In genomic region chr17:54900457-54901229, GRCh38 we compare ENCODE assay signal across 8 cellular contexts. TPM values are rescaled to one million over a fixed set of nuclear protein-coding genes. Genes with fewer than 3 reads are reported as not detected.
DNase-seq lines count a peak whose midpoint lies in the region; ATAC-seq and TF ChIP-seq lines count a peak whose summit lies in the region.

TOM1L1 (plus strand) TSS chr17:54900852; CDS start chr17:54900866, 14 bp downstream.

- peaks cover 20% of the 10 kb centered on the region for H3K4me1 Mint-ChIP-seq in progenitor cell of endocrine pancreas (ENCODE audit: low read depth)

- H3K27ac ChIP-seq in adrenal gland: peak within 1 kb of the TSS in 1 of 5 donors; percentile 30
- H3K27ac ChIP-seq in heart right ventricle: peak within 1 kb of the TSS in 2 of 10 donors; percentile 9 to 31

- TF ChIP-seq CTCF in adrenal gland (IDR thresholded peaks at IDR 0.05) (peak in 1 of 6 experiments; percentile 16), heart right ventricle (IDR thresholded peaks at IDR 0.05) (peak in 1 of 9 donors; percentile 15), progenitor cell of endocrine pancreas (IDR thresholded peaks at IDR 0.05; ENCODE audit: unreplicated experiment) (peak; percentile 45)

- H3K27ac Mint-ChIP-seq in progenitor cell of endocrine pancreas: peak within 1 kb of the TSS; percentile 94

- ATAC-seq in GM19452 (IDR thresholded peaks at IDR 0.05; ENCODE audit: unreplicated experiment): peak; percentile 79
- peak; percentile 84 to 96 (median 90) for ATAC-seq in heart right ventricle

- peaks cover 7% of the 10 kb centered on the region for H3K27me3 Mint-ChIP-seq in progenitor cell of endocrine pancreas

- peak; percentile 91 for DNase-seq in COR-L47 (lab: John Stamatoyannopoulos, UW)
- peak; percentile 84 for DNase-seq in HK-2 (ENCODE audit: unreplicated experiment)
- DNase-seq in NCI-H82 (lab: John Stamatoyannopoulos, UW): peak; percentile 88
- peak; percentile 76 to 86 (median 79) for DNase-seq in adrenal gland
- peak; percentile 53 to 75 for DNase-seq in heart right ventricle
- DNase-seq in progenitor cell of endocrine pancreas (ENCODE audit: low spot score, unreplicated experiment): peak; percentile 79
- DNase-seq in NOMO-1 (lab: John Stamatoyannopoulos, UW; ENCODE audit: unreplicated experiment in 2 of 2): no peak

- peak; percentile 30 to 59 for TF ChIP-seq POLR2A in adrenal gland (IDR thresholded peaks at IDR 0.05)

- no peaks in the 10 kb centered on the region for H3K9me3 ChIP-seq in adrenal gland (replicated peaks in 1 of 3)
- no peaks in the 10 kb centered on the region for H3K9me3 ChIP-seq in heart right ventricle

- intact Hi-C loops in adrenal gland (cut with DNase I): no loop called here
- intact Hi-C loops in heart right ventricle (cut with DNase I): no loop called here

- H3K9me3 Mint-ChIP-seq in progenitor cell of endocrine pancreas (ENCODE audit: low read depth): no peaks in the 10 kb centered on the region

- 2 to 5% (median 3%) methylated on average over 26 to 67 of the region's 67 CpGs for WGBS in adrenal gland, 4 donors
- WGBS in heart right ventricle, 2 donors: 3% methylated on average over 64 to 67 of the region's 67 CpGs

- H3K4me3 Mint-ChIP-seq in progenitor cell of endocrine pancreas (ENCODE audit: low read depth): peak within 1 kb of the TSS; percentile 78

- peaks cover 12% of the 10 kb centered on the region for H3K36me3 Mint-ChIP-seq in progenitor cell of endocrine pancreas (ENCODE audit: insufficient read depth)

- H3K4me3 ChIP-seq in adrenal gland (peak within 1 kb of the TSS in 3 of 4 donors; percentile 5 to 63 (median 38)), heart right ventricle (peak within 1 kb of the TSS; percentile 45 to 67 (median 60))

- H3K27me3 ChIP-seq in adrenal gland (no peaks in the 10 kb centered on the region), heart right ventricle (peaks cover 0 to 35% (median 4%) of the 10 kb centered on the region in 7 donors)

- H3K36me3 ChIP-seq in adrenal gland (replicated peaks in 1 of 2): no peaks in the 10 kb centered on the region
- peaks cover 0 to 3% (median 0%) of the 10 kb centered on the region in 9 donors for H3K36me3 ChIP-seq in heart right ventricle

- peaks cover 5 to 12% of the 10 kb centered on the region in 2 donors for H3K4me1 ChIP-seq in adrenal gland (replicated peaks in 1 of 2)
- H3K4me1 ChIP-seq in heart right ventricle: peaks cover 0 to 16% (median 8%) of the 10 kb centered on the region in 9 donors

RNA-seq across cellular contexts. Expression of gene TOM1L1, which starts in this region (rescaled TPM):
- total RNA-seq in adrenal gland (10 to 100 TPM; 27.0 to 44.0 (median 33.4) TPM), heart right ventricle (10 to 100 TPM in 5 of 10 donors, 1 to 10 TPM in 5; 8.7 to 14.4 (median 10.0) TPM), progenitor cell of endocrine pancreas (83.1 and 91.2 TPM in 2 replicates)
- polyA plus RNA-seq in adrenal gland (10 to 100 TPM in 1 of 3 donors, 1 to 10 TPM in 2; 8.1 to 34.8 (median 9.3) TPM), heart right ventricle (1 to 10 TPM; 5.0 to 7.4 TPM)

Comparison
In these comparisons a context has a peak if more than half of its experiments do, and no peak if none do; other contexts are left out.
1. DNase-seq: peak in COR-L47 (single experiment), HK-2 (single experiment), NCI-H82 (single experiment), adrenal gland (7 of 7), heart right ventricle (2 of 2) and progenitor cell of endocrine pancreas (single experiment); none in NOMO-1 (0 of 2).